In the genomic region with DNA sequence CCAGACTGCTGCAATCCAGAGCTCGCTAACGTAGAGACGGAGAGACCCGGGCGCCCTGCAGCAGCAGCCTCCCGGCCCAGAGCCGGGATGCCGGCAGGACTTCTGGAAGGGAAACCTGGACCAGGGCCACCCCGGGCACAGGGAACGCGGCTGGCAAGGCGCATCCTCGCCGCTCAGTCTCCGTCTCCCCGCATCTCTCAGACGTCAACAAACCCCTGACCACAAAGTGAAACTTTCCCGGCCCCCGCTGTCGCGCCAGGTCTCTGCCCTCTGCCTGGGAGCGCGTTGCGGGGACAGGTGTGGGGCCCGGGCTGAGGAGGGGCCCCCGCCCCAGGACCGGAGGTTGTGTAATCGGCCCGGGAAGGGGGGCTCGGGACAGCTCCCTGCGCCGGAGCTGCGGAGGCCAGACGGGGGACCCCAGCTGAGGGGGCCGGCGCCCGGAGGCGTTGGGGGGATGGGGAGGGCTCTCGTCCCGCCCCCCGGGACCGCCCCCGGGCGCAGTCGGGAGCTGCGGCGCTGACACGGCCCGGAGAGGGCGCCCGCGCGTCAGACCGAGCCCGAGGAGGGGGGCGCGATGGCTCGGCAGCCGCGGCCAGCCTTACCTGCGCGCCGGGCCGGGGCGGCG, we compare ENCODE assay signal across 8 cellular contexts.
DNase-seq lines count a peak whose midpoint lies in the region; ATAC-seq and TF ChIP-seq lines count a peak whose summit lies in the region.

No MANE protein-coding gene starts in this region.

- H3K27ac ChIP-seq in muscle layer of colon (ENCODE audit: low read depth, low read length) (peak overlapping the region; percentile 77), suprapubic skin (peak overlapping the region; percentile 4)

- WGBS in suprapubic skin, result under 1% methylated on average over 19 of the region's 66 CpGs

- ATAC-seq in GM18505 (IDR thresholded peaks at IDR 0.05; ENCODE audit: unreplicated experiment), result peak; percentile 73
- peak; percentile 60 for ATAC-seq in HG02870 (IDR thresholded peaks at IDR 0.05; ENCODE audit: unreplicated experiment)
- ATAC-seq in esophagus mucosa, result peak; percentile 70

- peak overlapping the region; percentile 17 for H3K9ac ChIP-seq in muscle layer of colon (ENCODE audit: low read length)

- H3K4me3 ChIP-seq in BE2C (ENCODE audit: low read depth, low read length) (peak overlapping the region; percentile 67), WI38 (ENCODE audit: low read depth, low read length) (peak overlapping the region; percentile 81), muscle layer of colon (ENCODE audit: low read depth in 1 of 2, low read length in 2 of 2) (peak overlapping the region; percentile 73 to 88), suprapubic skin (peak overlapping the region; percentile 82)

- H3K36me3 ChIP-seq in BE2C (no peaks in the 10 kb centered on the region), muscle layer of colon (ENCODE audit: insufficient read depth, low read length) (no peaks in the 10 kb centered on the region), suprapubic skin (no peaks in the 10 kb centered on the region)

- H3K4me1 ChIP-seq in BE2C (no peaks in the 10 kb centered on the region), muscle layer of colon (ENCODE audit: insufficient read depth, low read length) (peaks cover 11% of the 10 kb centered on the region), suprapubic skin (peaks cover 15% of the 10 kb centered on the region)

- no peak for TF ChIP-seq EP300 in suprapubic skin (IDR thresholded peaks at IDR 0.05)

- H3K9me3 ChIP-seq in BE2C, result no peaks in the 10 kb centered on the region
- no peaks in the 10 kb centered on the region for H3K9me3 ChIP-seq in muscle layer of colon (ENCODE audit: low read length)
- no peaks in the 10 kb centered on the region for H3K9me3 ChIP-seq in suprapubic skin

- H3K27me3 ChIP-seq in BE2C (peaks cover 14% of the 10 kb centered on the region), muscle layer of colon (ENCODE audit: control insufficient read depth in 1 of 2, insufficient read depth in 2 of 2, low read length in 2 of 2) (no peaks in the 10 kb centered on the region), suprapubic skin (peaks cover 9% of the 10 kb centered on the region)

- peak; percentile 52 for DNase-seq in BE2C
- peak; percentile 18 for DNase-seq in NCI-H146 treated with DMSO at 0.1 percent for 48 hours (lab: John Stamatoyannopoulos, UW; ENCODE audit: unreplicated experiment)
- DNase-seq in suprapubic skin (ENCODE audit: low spot score in 2 of 2), result peak in 1 of 2 donors; percentile 74

- TF ChIP-seq CTCF in BE2C (IDR thresholded peaks at IDR 0.05; ENCODE audit: low read depth, low read length) (no peak), WI38 (IDR thresholded peaks at IDR 0.05; ENCODE audit: low read depth, low read length) (0 out of 2 replicates have a peak, but pooled peaks have one; percentile 28), suprapubic skin (IDR thresholded peaks at IDR 0.05) (peak; percentile 5 to 39)

- TF ChIP-seq POLR2A in GM18505 (IDR thresholded peaks at IDR 0.05; ENCODE audit: borderline replicate concordance, extremely low read depth, insufficient read depth, insufficient read length), result no peak
- no peak for TF ChIP-seq POLR2A in suprapubic skin (IDR thresholded peaks at IDR 0.05)
